In genomic region chr3:71724584-71725278, GRCh38 we compare ENCODE assay signal across 8 cellular contexts. TPM values are rescaled to one million over a fixed set of nuclear protein-coding genes. Genes with fewer than 3 reads are reported as not detected.
A peak's percentile ranks its signal among the peaks of the same experiment; 100 is the strongest.
DNase-seq lines count a peak whose midpoint lies in the region; ATAC-seq, FAIRE-seq and TF ChIP-seq lines count a peak whose summit lies in the region.

No MANE protein-coding gene starts in this region.

- peak; percentile 19 for ATAC-seq in activated CD8-positive, alpha-beta T cell treated with anti-CD3 and anti-CD28 coated beads for 36 hours
- ATAC-seq in natural killer cell treated with Interleukin-12 subunit alpha and Interleukin-12 subunit beta and Interleukin-15 and Interleukin-18, amount 100 ng/mL, for 72 hours: peak; percentile 60 to 62

- no peaks in the 10 kb centered on the region for H3K9me3 Mint-ChIP-seq in activated CD8-positive, alpha-beta T cell treated with anti-CD3 and anti-CD28 coated beads for 36 hours
- no peaks in the 10 kb centered on the region for H3K9me3 Mint-ChIP-seq in natural killer cell treated with Interleukin-12 subunit alpha and Interleukin-12 subunit beta and Interleukin-15 and Interleukin-18, amount 100 ng/mL, for 72 hours

- peak overlapping the region; percentile 74 for H3K9ac ChIP-seq in HUES64 (ENCODE audit: low read depth, low read length)

- no peak for TF ChIP-seq CTCF in activated CD8-positive, alpha-beta T cell treated with anti-CD3 and anti-CD28 coated beads for 36 hours (IDR thresholded peaks at IDR 0.05)
- TF ChIP-seq CTCF in esophagus squamous epithelium (IDR thresholded peaks at IDR 0.05): no peak

- peaks cover 62% of the 10 kb centered on the region for H3K4me1 Mint-ChIP-seq in activated CD8-positive, alpha-beta T cell treated with anti-CD3 and anti-CD28 coated beads for 36 hours (ENCODE audit: low read depth)
- H3K4me1 Mint-ChIP-seq in natural killer cell treated with Interleukin-12 subunit alpha and Interleukin-12 subunit beta and Interleukin-15 and Interleukin-18, amount 100 ng/mL, for 72 hours (ENCODE audit: low read depth in 2 of 2): peaks cover 50 to 69% of the 10 kb centered on the region in 2 donors

- H3K4me3 ChIP-seq in HUES64 (ENCODE audit: low read length): peak overlapping the region; percentile 61
- peak overlapping the region; percentile 75 to 92 (median 87) for H3K4me3 ChIP-seq in esophagus squamous epithelium

- H3K36me3 ChIP-seq in HUES64 (ENCODE audit: insufficient read depth, low read length) (no peaks in the 10 kb centered on the region), esophagus squamous epithelium (no peaks in the 10 kb centered on the region)

- no peak overlapping the region for H3K27ac ChIP-seq in HUES64 (ENCODE audit: low read depth, low read length)
- H3K27ac ChIP-seq in esophagus squamous epithelium: peak overlapping the region; percentile 80 to 89 (median 82)

- no peak for FAIRE-seq in GM19239 (lab: Jason Lieb, UNC)
- peak; percentile 70 for FAIRE-seq in urothelium cell line (lab: Jason Lieb, UNC)

- H3K4me3 Mint-ChIP-seq in activated CD8-positive, alpha-beta T cell treated with anti-CD3 and anti-CD28 coated beads for 36 hours: peak overlapping the region; percentile 86
- H3K4me3 Mint-ChIP-seq in natural killer cell treated with Interleukin-12 subunit alpha and Interleukin-12 subunit beta and Interleukin-15 and Interleukin-18, amount 100 ng/mL, for 72 hours: peak overlapping the region; percentile 99

- H3K27me3 ChIP-seq in HUES64 (ENCODE audit: insufficient read depth, low read length): peaks cover 46% of the 10 kb centered on the region
- no peaks in the 10 kb centered on the region for H3K27me3 ChIP-seq in esophagus squamous epithelium

- no peak for TF ChIP-seq POLR2A in esophagus squamous epithelium (IDR thresholded peaks at IDR 0.05)

- H3K9me3 ChIP-seq in HUES64 (ENCODE audit: insufficient read depth, low read depth, low read length): no peaks in the 10 kb centered on the region
- H3K9me3 ChIP-seq in esophagus squamous epithelium: no peaks in the 10 kb centered on the region

- CTCF ChIA-PET in activated CD8-positive, alpha-beta T cell treated with anti-CD3 and anti-CD28 coated beads for 36 hours (lab: Charles Lee): interaction anchor here (3.2 kb wide), 1 partner anchor 13 kb away, joined by 16 read pairs; no protein-coding TSS in a partner anchor

- H3K4me1 ChIP-seq in HUES64 (ENCODE audit: insufficient read depth, low read length) (peaks cover 13% of the 10 kb centered on the region), esophagus squamous epithelium (peaks cover 4 to 41% (median 17%) of the 10 kb centered on the region in 3 donors)

- intact Hi-C loops in activated CD8-positive, alpha-beta T cell treated with anti-CD3 and anti-CD28 coated beads for 36 hours (cut with micrococcal nuclease): loop anchor here (5.0 to 10.0 kb wide), 2 partner anchors 133 to 1100 kb away; no protein-coding TSS in a partner anchor
- intact Hi-C loops in esophagus squamous epithelium (cut with DNase I): no loop called here

- POLR2A ChIA-PET in activated CD8-positive, alpha-beta T cell treated with anti-CD3 and anti-CD28 coated beads for 36 hours (lab: Charles Lee): interaction anchor here (0.8 to 1.8 kb wide), 5 partner anchors 8 to 27 kb away, joined by 3 to 5 read pairs (median 4); no protein-coding TSS in a partner anchor

- DNase-seq in AG20443 (ENCODE audit: low spot score) (peak; percentile 66), GM19239 (ENCODE audit: insufficient read length, low spot score) (peak; percentile 38), esophagus squamous epithelium (lab: John Stamatoyannopoulos, UW) (no peak), urothelium cell line (ENCODE audit: low spot score) (peak; percentile 57), SHP77 treated with DMSO at 0.1 percent for 48 hours (lab: John Stamatoyannopoulos, UW) (no peak)
- DNase-seq in activated CD8-positive, alpha-beta T cell treated with anti-CD3 and anti-CD28 coated beads for 36 hours: peak; percentile 53
- DNase-seq in natural killer cell treated with Interleukin-12 subunit alpha and Interleukin-12 subunit beta and Interleukin-15 and Interleukin-18, amount 100 ng/mL, for 72 hours (ENCODE audit: low spot score): peak; percentile 68

- under 1% methylated on average over 75 of the region's 75 CpGs for WGBS in HUES64
- 0% methylated on average over 5 to 7 of the region's 75 CpGs for WGBS in esophagus squamous epithelium, 2 donors

- peak overlapping the region; percentile 97 for H3K27ac Mint-ChIP-seq in activated CD8-positive, alpha-beta T cell treated with anti-CD3 and anti-CD28 coated beads for 36 hours
- H3K27ac Mint-ChIP-seq in natural killer cell treated with Interleukin-12 subunit alpha and Interleukin-12 subunit beta and Interleukin-15 and Interleukin-18, amount 100 ng/mL, for 72 hours: peak overlapping the region; percentile 88 to 95

- H3K27me3 Mint-ChIP-seq in activated CD8-positive, alpha-beta T cell treated with anti-CD3 and anti-CD28 coated beads for 36 hours: no peaks in the 10 kb centered on the region
- H3K27me3 Mint-ChIP-seq in natural killer cell treated with Interleukin-12 subunit alpha and Interleukin-12 subunit beta and Interleukin-15 and Interleukin-18, amount 100 ng/mL, for 72 hours: no peaks in the 10 kb centered on the region

- peaks cover 7% of the 10 kb centered on the region for H3K36me3 Mint-ChIP-seq in activated CD8-positive, alpha-beta T cell treated with anti-CD3 and anti-CD28 coated beads for 36 hours (ENCODE audit: low read depth)
- H3K36me3 Mint-ChIP-seq in natural killer cell treated with Interleukin-12 subunit alpha and Interleukin-12 subunit beta and Interleukin-15 and Interleukin-18, amount 100 ng/mL, for 72 hours: peaks cover 5% of the 10 kb centered on the region

RNA-seq across cellular contexts. Expression of gene EIF4E3, which starts 0.5 kb away (rescaled TPM):
- polyA plus RNA-seq in HUES64 (2013, experiment 1 of 2): 9.5 TPM
- 9.3 TPM for polyA plus RNA-seq in HUES64 (2013, experiment 2 of 2)
- 10 to 100 TPM; 29.3 to 30.4 TPM for total RNA-seq in activated CD8-positive, alpha-beta T cell treated with anti-CD3 and anti-CD28 coated beads for 36 hours
- total RNA-seq in esophagus squamous epithelium: 10 to 100 TPM in 2 of 4 donors, 1 to 10 TPM in 2; 7.4 to 16.2 (median 10.2) TPM
- total RNA-seq in natural killer cell treated with Interleukin-12 subunit alpha and Interleukin-12 subunit beta and Interleukin-15 and Interleukin-18, amount 100 ng/mL, for 72 hours: 10 to 100 TPM; 20.4 to 24.0 TPM

RNA-seq across cellular contexts. Expression of gene GPR27, which starts 28.9 kb away (rescaled TPM):
- 8.8 TPM for polyA plus RNA-seq in HUES64 (2013, experiment 1 of 2)
- polyA plus RNA-seq in HUES64 (2013, experiment 2 of 2): 9.2 TPM
- under 1 TPM; 0.40 to 0.47 TPM for total RNA-seq in activated CD8-positive, alpha-beta T cell treated with anti-CD3 and anti-CD28 coated beads for 36 hours
- 1 to 10 TPM; 2.1 to 3.6 (median 2.7) TPM for total RNA-seq in esophagus squamous epithelium
- 1 to 10 TPM in 1 of 2 donors, not detected in 1; 4.5 TPM for total RNA-seq in natural killer cell treated with Interleukin-12 subunit alpha and Interleukin-12 subunit beta and Interleukin-15 and Interleukin-18, amount 100 ng/mL, for 72 hours

Comparison
In these comparisons a context has a peak if more than half of its experiments do, and no peak if none do; other contexts are left out.
1. DNase-seq: peak in AG20443 (single experiment), GM19239 (single experiment), activated CD8-positive, alpha-beta T cell treated with anti-CD3 and anti-CD28 coated beads for 36 hours (single experiment), natural killer cell treated with Interleukin-12 subunit alpha and Interleukin-12 subunit beta and Interleukin-15 and Interleukin-18, amount 100 ng/mL, for 72 hours (single experiment) and urothelium cell line (single experiment); none in esophagus squamous epithelium (single experiment) and SHP77 treated with DMSO at 0.1 percent for 48 hours (single experiment).